ENCODE assay signal across 1 cellular context in genomic region chr7:108525985-108526767, GRCh38.
TF ChIP-seq lines count a peak whose summit lies in the region.

TSS of gene PNPLA8 (minus strand) at chr7:108526135. CDS start at chr7:108515491, 10,644 bp downstream.

TF ChIP-seq in HepG2, 621 proteins besides CTCF, POLR2A, EP300 and RAD21 (continued from another document and continues in another):
- peak; percentile 83 for TF ChIP-seq ZXDC (CRISPR knock-in tag; IDR thresholded peaks at IDR 0.05)
- no peak for TF ChIP-seq REXO4 (CRISPR knock-in tag; IDR thresholded peaks at IDR 0.05; ENCODE audit: borderline replicate concordance)
- TF ChIP-seq TBL1XR1 (IDR thresholded peaks at IDR 0.05; ENCODE audit: borderline replicate concordance, low read length, partially characterized antibody) = peak; percentile 24
- TF ChIP-seq KIAA2018 (CRISPR knock-in tag; IDR thresholded peaks at IDR 0.05; ENCODE audit: borderline replicate concordance) = no peak
- TF ChIP-seq PPARG (CRISPR knock-in tag; conservative IDR thresholded peaks at IDR 0.05) = no peak; the same call in 1 of the 2 replicates
- TF ChIP-seq ZNF207 (IDR thresholded peaks at IDR 0.05; ENCODE audit: borderline replicate concordance) = no peak
- TF ChIP-seq ZNF10 (CRISPR knock-in tag; IDR thresholded peaks at IDR 0.05; ENCODE audit: borderline replicate concordance, low read depth) = no peak
- no peak for TF ChIP-seq TP53 (CRISPR knock-in tag; conservative IDR thresholded peaks at IDR 0.05)
- peak; percentile 83 for TF ChIP-seq ELF1 (CRISPR knock-in tag; IDR thresholded peaks at IDR 0.05)
- no peak for TF ChIP-seq KLF15 (CRISPR knock-in tag; IDR thresholded peaks at IDR 0.05; ENCODE audit: borderline replicate concordance)
- 0 out of 2 replicates have a peak, but pooled peaks have one; percentile 47 for TF ChIP-seq RERE (CRISPR knock-in tag; IDR thresholded peaks at IDR 0.05; ENCODE audit: low read depth)
- TF ChIP-seq KAT8 (CRISPR knock-in tag; IDR thresholded peaks at IDR 0.05) = peak; percentile 85
- no peak for TF ChIP-seq SOX6 (IDR thresholded peaks at IDR 0.05)
- TF ChIP-seq SOX6 (CRISPR knock-in tag; IDR thresholded peaks at IDR 0.05) = peak; percentile 69
- no peak for TF ChIP-seq ZNF17 (CRISPR knock-in tag; IDR thresholded peaks at IDR 0.05)
- TF ChIP-seq ZNF687 (CRISPR knock-in tag; IDR thresholded peaks at IDR 0.05) = peak; percentile 95
- TF ChIP-seq ZFP91 (CRISPR knock-in tag; IDR thresholded peaks at IDR 0.05; ENCODE audit: borderline replicate concordance) = peak; percentile 93; the same call in 1 of the 2 replicates
- peak; percentile 22; the same call in 1 of the 2 replicates for TF ChIP-seq SIX4 (CRISPR knock-in tag; IDR thresholded peaks at IDR 0.05)
- no peak for TF ChIP-seq WIZ (CRISPR knock-in tag; IDR thresholded peaks at IDR 0.05)
- peak; percentile 54 for TF ChIP-seq TEAD3 (CRISPR knock-in tag; optimal IDR thresholded peaks at IDR 0.05; ENCODE audit: borderline replicate concordance)
- TF ChIP-seq USF2 (IDR thresholded peaks at IDR 0.05; ENCODE audit: low read depth, low read length) = no peak
- peak; percentile 59; the same call in 1 of the 2 replicates for TF ChIP-seq USF2 (CRISPR knock-in tag; IDR thresholded peaks at IDR 0.05; ENCODE audit: borderline replicate concordance)
